12 cellular contexts compared by ENCODE assay signal in the genomic region with DNA sequence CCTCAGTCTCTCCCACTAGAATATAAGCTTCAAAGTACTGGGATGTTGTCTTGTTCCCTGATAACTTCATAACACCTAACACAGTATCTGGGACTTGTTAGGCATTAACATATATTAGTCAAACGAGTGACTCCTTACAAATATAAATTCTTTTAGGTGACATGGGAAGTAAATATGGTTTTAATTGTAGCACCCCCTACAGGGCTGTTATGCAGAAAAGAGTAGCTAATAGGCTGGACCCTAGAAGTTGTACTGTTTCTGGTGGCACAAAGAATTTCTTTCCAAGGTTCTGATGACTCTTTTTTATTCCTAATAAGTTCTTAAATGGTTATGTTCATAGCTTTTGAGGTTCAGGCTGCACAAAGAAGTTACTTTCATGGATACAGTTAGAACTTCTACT. TPM values are rescaled to one million over a fixed set of nuclear protein-coding genes. Genes with fewer than 3 reads are reported as not detected.
DNase-seq lines count a peak whose midpoint lies in the region; ATAC-seq and TF ChIP-seq lines count a peak whose summit lies in the region.
"Had no signal": no experiment of that assay in that cellular context is flagged by ENCODE, and none has a peak within 500 bp of the region (broad histone marks: within the 10 kb centered on the region; RNA-seq: fewer than 3 reads in every experiment).

No MANE protein-coding gene starts in this region.

- H3F3A ChIP-seq in neural progenitor cell (ENCODE audit: low read depth): no peaks in the 10 kb centered on the region

- H3K4me1 ChIP-seq in neural progenitor cell: peaks cover 5% of the 10 kb centered on the region
- H3K4me1 ChIP-seq: adrenal gland had no signal

- TF ChIP-seq CTCF in LNCAP (IDR thresholded peaks at IDR 0.05) (peak; percentile 41; the same call in 1 of the 2 replicates), brain microvascular endothelial cell (IDR thresholded peaks at IDR 0.05; ENCODE audit: low read depth, low read length, missing control alignments) (peak; percentile 38), neural progenitor cell (IDR thresholded peaks at IDR 0.05) (peak; percentile 27)

- H3K27ac ChIP-seq in brain microvascular endothelial cell (no peak overlapping the region), neural progenitor cell (no peak overlapping the region)
- H3K27ac ChIP-seq: adrenal gland had no signal

- no peak overlapping the region for H3K4me3 Mint-ChIP-seq in neural progenitor cell
- H3K4me3 Mint-ChIP-seq in activated CD8-positive, alpha-beta memory T cell treated with anti-CD3 and anti-CD28 coated beads, Interleukin-2, amount 10 ng/mL, durations not matched to agents 7 days and 5 days: no peak overlapping the region

- no peaks in the 10 kb centered on the region for H3K9me3 ChIP-seq in neural progenitor cell (ENCODE audit: low read depth)
- H3K9me3 ChIP-seq: adrenal gland had no signal

- H3K9me3 Mint-ChIP-seq in neural progenitor cell: no peaks in the 10 kb centered on the region
- H3K9me3 Mint-ChIP-seq in activated CD8-positive, alpha-beta memory T cell treated with anti-CD3 and anti-CD28 coated beads, Interleukin-2, amount 10 ng/mL, durations not matched to agents 7 days and 5 days (ENCODE audit: low read depth): no peaks in the 10 kb centered on the region

- no peak overlapping the region for H2AFZ ChIP-seq in neural progenitor cell (replicated peaks)

- H4K20me1 ChIP-seq in neural progenitor cell (ENCODE audit: low read depth): peaks cover 20% of the 10 kb centered on the region

- peaks cover 36% of the 10 kb centered on the region for H3K36me3 Mint-ChIP-seq in neural progenitor cell
- peaks cover 41% of the 10 kb centered on the region for H3K36me3 Mint-ChIP-seq in activated CD8-positive, alpha-beta memory T cell treated with anti-CD3 and anti-CD28 coated beads, Interleukin-2, amount 10 ng/mL, durations not matched to agents 7 days and 5 days

- H3K36me3 ChIP-seq in brain microvascular endothelial cell (replicated peaks) (peaks cover 46% of the 10 kb centered on the region), neural progenitor cell (peaks cover 11% of the 10 kb centered on the region)

- H3K27me3 ChIP-seq in brain microvascular endothelial cell (replicated peaks): no peaks in the 10 kb centered on the region
- no peaks in the 10 kb centered on the region for H3K27me3 ChIP-seq in neural progenitor cell
- H3K27me3 ChIP-seq: adrenal gland had no signal

- H3K4me2 ChIP-seq in neural progenitor cell: no peak overlapping the region

- H3K27me3 Mint-ChIP-seq in neural progenitor cell (ENCODE audit: insufficient read depth, low read depth): peaks cover 5% of the 10 kb centered on the region
- no peaks in the 10 kb centered on the region for H3K27me3 Mint-ChIP-seq in activated CD8-positive, alpha-beta memory T cell treated with anti-CD3 and anti-CD28 coated beads, Interleukin-2, amount 10 ng/mL, durations not matched to agents 7 days and 5 days

- ATAC-seq in HG03175 (IDR thresholded peaks at IDR 0.05; ENCODE audit: unreplicated experiment): no peak
- ATAC-seq in activated CD8-positive, alpha-beta memory T cell treated with anti-CD3 and anti-CD28 coated beads, Interleukin-2, amount 10 ng/mL, durations not matched to agents 7 days and 5 days: no peak

- DNase-seq in NCI-H1105 treated with DMSO at 0.1 percent for 48 hours (lab: John Stamatoyannopoulos, UW) (peak; percentile 7), NCI-H1105 (lab: John Stamatoyannopoulos, UW) (no peak), brain microvascular endothelial cell (no peak), neural progenitor cell (ENCODE audit: low spot score) (no peak), cerebellar cortex (ENCODE audit: low spot score) (no peak)
- no peak for DNase-seq in activated CD8-positive, alpha-beta memory T cell treated with anti-CD3 and anti-CD28 coated beads, Interleukin-2, amount 10 ng/mL, durations not matched to agents 7 days and 5 days
- DNase-seq: activated CD8-positive, alpha-beta memory T cell treated with anti-CD3 and anti-CD28 coated beads for 24 hours; adrenal gland; NCI-H2171; stimulated activated CD4-positive, alpha-beta T cell treated with anti-CD3 and anti-CD28 coated beads, Interleukin-2, amount 100 ng/mL, for 48 hours had no signal

- in situ Hi-C loops in brain microvascular endothelial cell (cut with HindIII; ENCODE audit: low pct_ligation_motif_present, low sequenced_read_pairs): no loop called here

- peaks cover 7% of the 10 kb centered on the region for H3K4me1 Mint-ChIP-seq in neural progenitor cell
- peaks cover 1% of the 10 kb centered on the region for H3K4me1 Mint-ChIP-seq in activated CD8-positive, alpha-beta memory T cell treated with anti-CD3 and anti-CD28 coated beads, Interleukin-2, amount 10 ng/mL, durations not matched to agents 7 days and 5 days

- H3K4me3 ChIP-seq in brain microvascular endothelial cell (ENCODE audit: low read depth, low read length) (no peak overlapping the region), neural progenitor cell (no peak overlapping the region)
- H3K4me3 ChIP-seq: adrenal gland had no signal

- CTCF ChIA-PET in activated CD8-positive, alpha-beta memory T cell treated with anti-CD3 and anti-CD28 coated beads, Interleukin-2, amount 10 ng/mL, durations not matched to agents 7 days and 5 days (lab: Charles Lee): interaction anchor here (0.9 to 1.2 kb wide), 3 partner anchors 9 to 14 kb away, joined by 3 to 4 read pairs (median 3); no protein-coding TSS in a partner anchor

- no peak overlapping the region for H3K9ac ChIP-seq in neural progenitor cell

- H3K27ac Mint-ChIP-seq in neural progenitor cell: no peak overlapping the region
- H3K27ac Mint-ChIP-seq in activated CD8-positive, alpha-beta memory T cell treated with anti-CD3 and anti-CD28 coated beads, Interleukin-2, amount 10 ng/mL, durations not matched to agents 7 days and 5 days: no peak overlapping the region

- no peaks in the 10 kb centered on the region for H3K79me2 ChIP-seq in neural progenitor cell (ENCODE audit: low read depth)

RNA-seq across cellular contexts. Expression of gene GPATCH2L, which starts 29.8 kb away (rescaled TPM):
- total RNA-seq in neural progenitor cell (ENCODE audit: low replicate concordance): 68.2 and 93.0 TPM in 2 replicates
- 10 to 100 TPM; 56.4 to 63.8 TPM for total RNA-seq in activated CD8-positive, alpha-beta memory T cell treated with anti-CD3 and anti-CD28 coated beads, Interleukin-2, amount 10 ng/mL, durations not matched to agents 7 days and 5 days
